In the genomic region with DNA sequence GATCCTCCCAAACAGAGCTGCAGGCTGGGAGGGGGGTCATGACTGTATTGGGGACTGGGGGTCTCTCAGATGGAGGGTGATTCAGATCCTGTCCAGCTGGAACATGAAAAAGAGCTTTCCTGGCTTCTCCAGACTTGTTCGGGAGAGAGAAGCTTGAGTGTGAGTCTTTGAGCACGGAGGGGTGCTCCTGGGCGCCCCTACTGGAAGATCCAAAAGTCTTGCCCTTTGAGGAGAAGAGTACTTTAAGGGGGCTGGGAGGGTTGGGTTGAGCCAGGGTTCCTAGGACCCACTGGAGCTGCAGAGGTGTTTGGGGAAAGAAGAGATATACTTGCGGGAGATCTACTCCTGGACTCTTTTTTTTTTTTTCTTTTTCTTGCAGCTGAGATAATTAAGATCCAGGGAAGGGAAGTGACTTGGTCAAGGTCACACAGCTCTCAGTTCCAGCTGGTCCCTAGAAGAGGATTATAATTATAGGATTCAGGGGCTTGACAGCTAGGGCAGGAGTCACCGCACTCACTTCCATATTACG, we compare ENCODE assay signal across 9 cellular contexts. TPM values are rescaled to one million over a fixed set of nuclear protein-coding genes. Genes with fewer than 3 reads are reported as not detected.
DNase-seq lines count a peak whose midpoint lies in the region; ATAC-seq, FAIRE-seq and TF ChIP-seq lines count a peak whose summit lies in the region.
"Had no signal": no experiment of that assay in that cellular context is flagged by ENCODE, and none has a peak within 500 bp of the region (broad histone marks: within the 10 kb centered on the region; RNA-seq: fewer than 3 reads in every experiment).

No MANE protein-coding gene starts in this region.

- 1 to 2% methylated on average over 5 to 6 of the region's 6 CpGs for WGBS in GM23248 (ENCODE audit: low coverage in 1 of 2, low lambda C conversion rate in 2 of 2, missing lambda C conversion rate in 2 of 2), 2 experiments

- peak overlapping the region; percentile 42; the same call in 1 of the 2 replicates for H2AFZ ChIP-seq in GM23248

- ATAC-seq in stimulated activated naive CD8-positive, alpha-beta T cell treated with anti-CD3 and anti-CD28 coated beads, Interleukin-15, Interleukin-2, amounts not matched to agents 100 U/mL and 50 U/mL, for 24 hours: no peak
- ATAC-seq in HG02678 (IDR thresholded peaks at IDR 0.05; ENCODE audit: unreplicated experiment): no peak

- H3K27ac ChIP-seq in GM23248: peak overlapping the region; percentile 95
- H3K27ac ChIP-seq in kidney (ENCODE audit: low read depth in 2 of 2, low read length in 2 of 2): peak overlapping the region; percentile 82

- DNase-seq in BJ (ENCODE audit: low read depth): no peak
- peak; percentile 87 for DNase-seq in GM23248
- DNase-seq in SK-MEL-5 (ENCODE audit: low read depth, low spot score): peak; percentile 52
- peak; percentile 75 for DNase-seq in bronchial epithelial cell (ENCODE audit: low read depth)
- DNase-seq in kidney: peak; percentile 78
- peak; percentile 61 for DNase-seq in stimulated activated naive CD8-positive, alpha-beta T cell treated with anti-CD3 and anti-CD28 coated beads, Interleukin-15, Interleukin-2, amounts not matched to agents 100 U/mL and 50 U/mL, for 24 hours
- DNase-seq in NCI-H446 treated with DMSO at 0.1 percent for 48 hours (lab: John Stamatoyannopoulos, UW): no peak

- no peaks in the 10 kb centered on the region for H3K36me3 ChIP-seq in BJ (ENCODE audit: control insufficient read depth, insufficient read depth, low read length)
- no peaks in the 10 kb centered on the region for H3K36me3 ChIP-seq in GM23248 (ENCODE audit: low read depth)
- peaks cover 1% of the 10 kb centered on the region for H3K36me3 ChIP-seq in bronchial epithelial cell (ENCODE audit: control insufficient read depth, insufficient read depth, low read length)
- no peaks in the 10 kb centered on the region for H3K36me3 ChIP-seq in kidney (ENCODE audit: control insufficient read depth in 1 of 2, insufficient read depth in 2 of 2, low read length in 2 of 2)

- in situ Hi-C loops in GM23248 (cut with MboI) (no loop called here), SK-MEL-5 (cut with HindIII; ENCODE audit: low pct_unique_long_range_greater_than_20kb, low sequenced_read_pairs) (no loop called here)

- peak; percentile 85 for TF ChIP-seq CTCF in BJ (IDR thresholded peaks at IDR 0.05; ENCODE audit: insufficient read depth, low read depth, low read length)
- TF ChIP-seq CTCF in bronchial epithelial cell (IDR thresholded peaks at IDR 0.05; ENCODE audit: insufficient read depth, low read length, severe bottlenecking): peak; percentile 72
- peak; percentile 4 for TF ChIP-seq CTCF in kidney (IDR thresholded peaks at IDR 0.05; ENCODE audit: borderline replicate concordance, extremely low read depth, insufficient read depth)

- CTCF ChIA-PET in BJ (lab: Yijun Ruan, JAX): interaction anchor here (0.8 to 30.6 kb wide), 10 partner anchors 9 to 215 kb away, joined by 3 to 762 read pairs (median 4); partner anchors contain the start of genes GJD3 and RARA

- no peak for FAIRE-seq in bronchial epithelial cell (lab: Jason Lieb, UNC)
- no peak for FAIRE-seq in kidney (lab: Jason Lieb, UNC)

- H3K27me3 ChIP-seq in BJ (ENCODE audit: control insufficient read depth, insufficient read depth, low read length): no peaks in the 10 kb centered on the region
- H3K27me3 ChIP-seq in GM23248 (replicated peaks; ENCODE audit: insufficient read depth): no peaks in the 10 kb centered on the region
- no peaks in the 10 kb centered on the region for H3K27me3 ChIP-seq in bronchial epithelial cell (ENCODE audit: control insufficient read depth, insufficient read depth, low read length)

- POLR2A ChIA-PET in BJ (lab: Charles Lee): interaction anchor here (0.6 to 1.3 kb wide), 4 partner anchors 9 to 177 kb away, joined by 4 to 9 read pairs (median 6); partner anchors contain the start of gene CASC3

- no peaks in the 10 kb centered on the region for H3K9me2 ChIP-seq in GM23248 (ENCODE audit: insufficient read depth)

- peaks cover 12% of the 10 kb centered on the region for H3F3A ChIP-seq in GM23248 (ENCODE audit: insufficient read depth)

- H3K9me3 ChIP-seq in GM23248 (ENCODE audit: low read depth) (no peaks in the 10 kb centered on the region), kidney (ENCODE audit: control insufficient read depth in 1 of 2, low read length in 2 of 2) (no peaks in the 10 kb centered on the region)

- H3K9ac ChIP-seq in GM23248: peak overlapping the region; percentile 96
- H3K9ac ChIP-seq in kidney (ENCODE audit: low read length in 2 of 2): peak overlapping the region; percentile 38 to 53

- H3K4me1 ChIP-seq in GM23248 (ENCODE audit: insufficient read depth) (peaks cover 67% of the 10 kb centered on the region), kidney (ENCODE audit: control insufficient read depth in 1 of 2, insufficient read depth in 1 of 2, low read depth in 1 of 2, low read length in 2 of 2) (peaks cover 47 to 68% of the 10 kb centered on the region in 2 donors)

- H3K4me3 ChIP-seq in BJ (ENCODE audit: low read depth, low read length) (peak overlapping the region; percentile 83), GM23248 (peak overlapping the region; percentile 83), bronchial epithelial cell (ENCODE audit: low read depth, low read length) (peak overlapping the region; percentile 90), kidney (ENCODE audit: low read length in 2 of 2) (peak overlapping the region; percentile 61 to 79)

- H4K20me1 ChIP-seq in GM23248 (ENCODE audit: insufficient read depth): no peaks in the 10 kb centered on the region

- H3K79me2 ChIP-seq in GM23248 (ENCODE audit: insufficient read depth): peaks cover 44% of the 10 kb centered on the region

- peak overlapping the region; percentile 73 for H3K4me2 ChIP-seq in GM23248 (ENCODE audit: unreplicated experiment)

- intact Hi-C loops in kidney (cut with DNase I): no loop called here

RNA-seq across cellular contexts. Expression of gene RARA, which starts 8.4 kb away (rescaled TPM):
- polyA plus RNA-seq in BJ (2011; rRNA removed) (6.3 and 6.5 TPM in 2 replicates), GM23248 (2016; fragmentation: Nextera tagmentation; extraction: Ambion mirVana) (23.7 and 24.5 TPM in 2 replicates), kidney (ENCODE audit: insufficient read depth, low read depth, low replicate concordance) (22.5 TPM)
- 11.3 and 11.6 TPM in 2 replicates for polyA minus RNA-seq in BJ (2011; rRNA and poly(A)+ RNA removed)
- 32.2 and 38.9 TPM in 2 replicates for total RNA-seq in GM23248 (2014; rRNA removed; shearing (Covaris generic))
- 7.6 and 9.0 TPM in 2 replicates for total RNA-seq in SK-MEL-5 (2014; rRNA removed; shearing (Covaris generic))
- polyA plus RNA-seq in SK-MEL-5 (2015; cell fraction: cytosol; rRNA removed): 25.5 and 26.4 TPM in 2 replicates
- polyA plus RNA-seq in SK-MEL-5 (2015; cell fraction: nucleus; rRNA removed): 10.9 and 16.4 TPM in 2 replicates
- total RNA-seq in bronchial epithelial cell (1.3 and 2.3 TPM in 2 replicates), kidney (45.7 TPM)

RNA-seq across cellular contexts. Expression of gene CDC6, which starts 29.7 kb away (rescaled TPM):
- polyA plus RNA-seq in BJ (2011; rRNA removed) (5.6 and 9.8 TPM in 2 replicates), GM23248 (2016; fragmentation: Nextera tagmentation; extraction: Ambion mirVana) (8.8 and 9.8 TPM in 2 replicates), kidney (ENCODE audit: insufficient read depth, low read depth, low replicate concordance) (0.49 TPM)
- 3.3 and 3.9 TPM in 2 replicates for polyA minus RNA-seq in BJ (2011; rRNA and poly(A)+ RNA removed)
- total RNA-seq in GM23248 (2014; rRNA removed; shearing (Covaris generic)): 12.4 and 13.4 TPM in 2 replicates
- total RNA-seq in SK-MEL-5 (2014; rRNA removed; shearing (Covaris generic)): 54.7 TPM in 2 replicates
- polyA plus RNA-seq in SK-MEL-5 (2015; cell fraction: cytosol; rRNA removed): 47.1 and 54.0 TPM in 2 replicates
- 47.8 and 53.1 TPM in 2 replicates for polyA plus RNA-seq in SK-MEL-5 (2015; cell fraction: nucleus; rRNA removed)
- total RNA-seq in bronchial epithelial cell (3.4 and 4.6 TPM in 2 replicates), kidney (1.7 TPM)

RNA-seq across cellular contexts. Expression of gene GJD3, which starts 47.1 kb away (rescaled TPM):
- polyA plus RNA-seq in BJ (2011; rRNA removed): 0.48 and 0.56 TPM in 2 replicates
- polyA minus RNA-seq in BJ (2011; rRNA and poly(A)+ RNA removed): 0.26 and 0.28 TPM in 2 replicates
- 1.2 TPM in 1 of 2 replicates, not detected in the other for total RNA-seq in GM23248 (2014; rRNA removed; shearing (Covaris generic))
- 1.3 and 2.0 TPM in 2 replicates for polyA plus RNA-seq in GM23248 (2016; fragmentation: Nextera tagmentation; extraction: Ambion mirVana)
- not detected in 2 replicates for total RNA-seq in SK-MEL-5 (2014; rRNA removed; shearing (Covaris generic))
- polyA plus RNA-seq in SK-MEL-5 (2015; cell fraction: cytosol; rRNA removed): 0.18 TPM in 1 of 2 replicates, not detected in the other
- not detected in 2 replicates for polyA plus RNA-seq in SK-MEL-5 (2015; cell fraction: nucleus; rRNA removed)
- total RNA-seq in bronchial epithelial cell: 0.13 and 0.53 TPM in 2 replicates
- 2.6 TPM for total RNA-seq in kidney
- polyA plus RNA-seq in kidney (ENCODE audit: insufficient read depth, low read depth, low replicate concordance): not detected
- total RNA-seq: T-helper 1 cell treated with Interleukin-12 subunit alpha and Interleukin-12 subunit beta and Interleukin-4 antibody, amounts not matched to agents 30 ng/mL and 1 ng/mL, for 36 hours had no signal

Comparison
In these comparisons a context has a peak if more than half of its experiments do, and no peak if none do; other contexts are left out.
1. DNase-seq: peak in GM23248 (single experiment), SK-MEL-5 (single experiment), bronchial epithelial cell (single experiment), kidney (single experiment) and stimulated activated naive CD8-positive, alpha-beta T cell treated with anti-CD3 and anti-CD28 coated beads, Interleukin-15, Interleukin-2, amounts not matched to agents 100 U/mL and 50 U/mL, for 24 hours (single experiment); none in BJ (single experiment) and NCI-H446 treated with DMSO at 0.1 percent for 48 hours (single experiment).
2. CTCF ChIP-seq: peak in every context shown above with its lines; median percentile 85 in BJ; 72 in bronchial epithelial cell; 4 in kidney.
3. Peak in every context shown above with its lines, with median percentiles within 50 percentile points of each other: H3K4me3 ChIP-seq.